In the genomic region with DNA sequence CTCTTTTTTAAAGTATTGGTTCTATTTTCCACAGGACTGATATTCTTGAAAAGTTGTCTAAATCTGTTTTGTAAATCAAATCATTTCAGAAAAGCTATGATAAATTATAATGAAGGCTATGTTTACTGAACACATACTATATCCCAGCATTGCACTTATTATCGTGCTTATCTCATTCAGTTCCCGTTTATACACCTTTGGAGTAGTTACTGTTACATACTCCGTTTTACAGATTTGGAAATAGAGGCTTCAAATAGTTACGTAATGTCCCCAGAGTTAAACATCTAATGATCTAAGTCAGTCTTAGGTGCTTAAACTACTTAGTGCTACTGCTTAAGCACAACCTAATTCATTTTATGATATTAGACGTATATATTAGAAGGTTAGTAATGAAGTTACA, we compare ENCODE assay signal across 8 cellular contexts. TPM values are rescaled to one million over a fixed set of nuclear protein-coding genes. Genes with fewer than 3 reads are reported as not detected.
A peak's percentile ranks its signal among the peaks of the same experiment; 100 is the strongest.
DNase-seq lines count a peak whose midpoint lies in the region; ATAC-seq and TF ChIP-seq lines count a peak whose summit lies in the region.

No MANE protein-coding gene starts in this region.

- no peaks in the 10 kb centered on the region for H3K27me3 ChIP-seq in BJ (ENCODE audit: control insufficient read depth, insufficient read depth, low read length)
- H3K27me3 ChIP-seq in osteoblast (ENCODE audit: insufficient read depth, low read length): no peaks in the 10 kb centered on the region

- intact Hi-C loops in left colon (cut with DNase I, micrococcal nuclease) (loop anchor here in 1 of 2 donors (5.0 kb wide), 2 partner anchors 47 to 277 kb away; a partner anchor contains a TSS), sciatic nerve (cut with DNase I) (no loop called here)

- peak overlapping the region; percentile 93 for H3K4me3 ChIP-seq in BJ (ENCODE audit: low read depth, low read length)
- peak overlapping the region; percentile 90 for H3K4me3 ChIP-seq in NB4 (ENCODE audit: low read depth, low read length)
- peak overlapping the region; percentile 95 for H3K4me3 ChIP-seq in osteoblast (ENCODE audit: insufficient read depth, low read length)

- peaks cover 9% of the 10 kb centered on the region for H3K4me1 ChIP-seq in osteoblast (ENCODE audit: insufficient read depth, low read length)

- H3K27ac ChIP-seq in epithelial cell of prostate (peak overlapping the region; percentile 77), osteoblast (ENCODE audit: low read depth, low read length) (peak overlapping the region; percentile 98)

- H3K36me3 ChIP-seq in BJ (ENCODE audit: control insufficient read depth, insufficient read depth, low read length): no peaks in the 10 kb centered on the region
- H3K36me3 ChIP-seq in osteoblast (ENCODE audit: insufficient read depth, low read length): no peaks in the 10 kb centered on the region

- no peak for DNase-seq in BJ (ENCODE audit: low read depth)
- no peak for DNase-seq in NB4 (ENCODE audit: low read depth)
- no peak for DNase-seq in epithelial cell of prostate (ENCODE audit: low read depth, low spot score)
- DNase-seq in osteoblast (ENCODE audit: insufficient read length, low spot score, missing footprints): no peak
- no peak for DNase-seq in left colon
- DNase-seq in sciatic nerve (ENCODE audit: low spot score): no peak
- DNase-seq in NCI-H226: no peak

- peaks cover 57% of the 10 kb centered on the region for H3K79me2 ChIP-seq in osteoblast (ENCODE audit: insufficient read depth, low read length)

- peaks cover 3% of the 10 kb centered on the region for H4K20me1 ChIP-seq in osteoblast (ENCODE audit: insufficient read depth, low read length)

- H3K9me3 ChIP-seq in osteoblast (ENCODE audit: low read depth, low read length): no peaks in the 10 kb centered on the region

- POLR2A ChIA-PET in BJ (lab: Charles Lee): no interaction called here

- no peak for TF ChIP-seq POLR2A in NB4 (IDR thresholded peaks at IDR 0.05; ENCODE audit: extremely low read depth, insufficient read length)

- peak overlapping the region; percentile 96 for H3K4me2 ChIP-seq in osteoblast (ENCODE audit: insufficient read depth, low read length)

- ATAC-seq in left colon (no peak), sciatic nerve (no peak), HG02759 (IDR thresholded peaks at IDR 0.05; ENCODE audit: unreplicated experiment) (no peak)

- TF ChIP-seq CTCF in BJ (IDR thresholded peaks at IDR 0.05; ENCODE audit: insufficient read depth, low read depth, low read length) (no peak), NB4 (IDR thresholded peaks at IDR 0.05; ENCODE audit: low read depth, low read length) (no peak), osteoblast (IDR thresholded peaks at IDR 0.05; ENCODE audit: extremely low read depth, low read depth, low read length) (no peak)

- CTCF ChIA-PET in BJ (lab: Yijun Ruan, JAX): interaction anchor here (0.6 to 3.0 kb wide), 10 partner anchors 11 to 873 kb away, joined by 3 to 16 read pairs (median 4); no protein-coding TSS in a partner anchor

- peak overlapping the region; percentile 100 for H2AFZ ChIP-seq in osteoblast (ENCODE audit: low read length)

RNA-seq across cellular contexts. Expression of a gene that starts 1.2 kb away (rescaled TPM):
- 27.2 and 38.0 TPM in 2 replicates for polyA plus RNA-seq in BJ (2011; rRNA removed)
- polyA minus RNA-seq in BJ (2011; rRNA and poly(A)+ RNA removed): 31.0 and 43.4 TPM in 2 replicates
- total RNA-seq in osteoblast (29.5 and 33.7 TPM in 2 replicates), left colon (10 to 100 TPM; 25.8 to 36.8 TPM), sciatic nerve (46.8 TPM)

RNA-seq across cellular contexts. Expression of a gene that starts 49.0 kb away (rescaled TPM):
- polyA plus RNA-seq in BJ (2011; rRNA removed): 11.0 and 13.8 TPM in 2 replicates
- polyA minus RNA-seq in BJ (2011; rRNA and poly(A)+ RNA removed): 10.7 and 11.5 TPM in 2 replicates
- total RNA-seq in osteoblast: 13.4 and 14.1 TPM in 2 replicates
- total RNA-seq in left colon: 10 to 100 TPM; 17.4 to 21.0 TPM
- 42.9 TPM for total RNA-seq in sciatic nerve
